ENCODE assay signal across 34 cellular contexts in genomic region chr1:52233463-52233862, GRCh38.
"Had no signal": no experiment of that assay in that cellular context is flagged by ENCODE, and none has a peak within 500 bp of the region (broad histone marks: within the 10 kb centered on the region; RNA-seq: fewer than 3 reads in every experiment).

No MANE protein-coding gene starts in this region.

- H3K27me3 ChIP-seq: adrenal gland, body of pancreas, brain microvascular endothelial cell, breast epithelium had no signal

- H3K9me3 ChIP-seq: adrenal gland, body of pancreas, breast epithelium had no signal

- H3K4me3 ChIP-seq: adrenal gland, body of pancreas, breast epithelium had no signal

- FAIRE-seq: astrocyte, colon, TTC549 had no signal

- H3K36me3 ChIP-seq: adrenal gland, brain microvascular endothelial cell, breast epithelium had no signal

- H3K27ac ChIP-seq: adrenal gland, body of pancreas, brain microvascular endothelial cell, breast epithelium, VCaP had no signal

- ATAC-seq: activated CD8-positive, alpha-beta T cell treated with anti-CD3 and anti-CD28 coated beads for 36 hours; activated naive CD4-positive, alpha-beta T cell treated with anti-CD3 and anti-CD28 coated beads, Interleukin-2, amount 50 U/mL, for 72 hours; activated T-cell treated with anti-CD3 and anti-CD28 coated beads, Interleukin-2, amount 50 U/mL, for 4 hours; activated T-cell treated with anti-CD3 and anti-CD28 coated beads, Interleukin-2, amount 50 U/mL, for 72 hours; activated T-helper 17 cell treated with anti-CD3 and anti-CD28 coated beads, Interleukin-2, amount 50 U/mL, for 72 hours; body of pancreas had no signal

- H3K4me1 ChIP-seq: adrenal gland, body of pancreas, breast epithelium had no signal

- DNase-seq: activated B cell treated with CpG ODN at 0.5 μM for 24 hours; activated CD4-positive, alpha-beta memory T cell treated with anti-CD3 and anti-CD28 coated beads for 36 hours; activated CD4-positive, alpha-beta T cell treated with anti-CD3 and anti-CD28 coated beads for 4 hours; activated CD4-positive, alpha-beta T cell treated with anti-CD3 and anti-CD28 coated beads, Interleukin-2, amount 10 ng/mL, durations not matched to agents 24 days and 14 days; activated CD4-positive, alpha-beta T cell treated with anti-CD3 and anti-CD28 coated beads, Interleukin-2, amount 50 U/mL, for 1 hour; activated CD4-positive, alpha-beta T cell treated with anti-CD3 and anti-CD28 coated beads, Interleukin-2, amount 50 U/mL, for 4 hours; activated CD4-positive, CD25-positive, alpha-beta regulatory T cell treated with anti-CD3 and anti-CD28 coated beads, Interleukin-2, amount 50 U/mL, for 72 hours; activated CD8-positive, alpha-beta memory T cell treated with anti-CD3 and anti-CD28 coated beads, Interleukin-2, amount 50 U/mL, for 4 hours; activated CD8-positive, alpha-beta T cell treated with anti-CD3 and anti-CD28 coated beads for 36 hours; activated effector memory CD4-positive, alpha-beta T cell treated with anti-CD3 and anti-CD28 coated beads, Interleukin-2, amount 50 U/mL, for 16 hours; activated gamma-delta T cell treated with Interleukin-2 at 50 U/mL for 16 hours; activated naive CD4-positive, alpha-beta T cell; activated naive CD4-positive, alpha-beta T cell treated with anti-CD3 and anti-CD28 coated beads for 36 hours; activated naive CD4-positive, alpha-beta T cell treated with anti-CD3 and anti-CD28 coated beads, Interleukin-2, amount 50 U/mL, for 16 hours; activated naive CD8-positive, alpha-beta T cell treated with anti-CD3 and anti-CD28 coated beads for 36 hours; activated T-cell treated with anti-CD3 and anti-CD28 coated beads for 4 hours; activated T-cell treated with anti-CD3 and anti-CD28 coated beads, Interleukin-2, amount 50 U/mL, for 1 hour; activated T-cell treated with anti-CD3 and anti-CD28 coated beads, Interleukin-2, amount 50 U/mL, for 4 hours; activated T-cell treated with anti-CD3 and anti-CD28 coated beads, Interleukin-2, amount 50 U/mL, for 72 hours; adrenal gland; amniotic stem cell; aorta; body of pancreas; brain microvascular endothelial cell; central memory CD4-positive, alpha-beta T cell; T-helper 2 cell; T-helper 9 cell had no signal
